Comparison of ENCODE assay signal across 21 cellular contexts in the genomic region with DNA sequence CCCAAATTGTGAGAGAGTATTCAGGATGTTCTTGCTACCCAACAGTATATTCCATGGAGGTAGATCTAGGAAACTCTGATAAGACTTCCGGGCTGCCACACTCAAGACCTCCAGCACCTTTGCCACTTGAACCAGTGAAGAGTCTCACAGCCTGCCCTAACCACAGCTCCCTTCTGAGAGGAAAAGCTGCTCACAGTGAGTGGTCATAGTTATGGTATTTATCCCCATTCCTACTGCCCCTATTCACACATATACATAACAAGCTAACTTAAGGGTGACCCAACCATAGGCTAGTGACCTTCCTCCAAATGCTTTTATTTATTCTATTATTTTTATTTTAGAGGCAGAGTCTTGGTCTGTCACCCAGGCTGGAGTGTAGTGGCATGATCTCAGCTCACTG.
"Had no signal": no experiment of that assay in that cellular context is flagged by ENCODE, and none has a peak within 500 bp of the region (broad histone marks: within the 10 kb centered on the region; RNA-seq: fewer than 3 reads in every experiment).

No MANE protein-coding gene starts in this region.

- H3K4me3 ChIP-seq: breast epithelium, SK-N-MC had no signal

- H3K4me3 Mint-ChIP-seq: activated CD4-positive, alpha-beta T cell treated with anti-CD3 and anti-CD28 coated beads for 36 hours; activated CD8-positive, alpha-beta T cell treated with anti-CD3 and anti-CD28 coated beads, Interleukin-2, amount 10 ng/mL, durations not matched to agents 7 days and 5 days; activated naive CD8-positive, alpha-beta T cell treated with anti-CD3 and anti-CD28 coated beads, Interleukin-2, amount 10 ng/mL, durations not matched to agents 7 days and 5 days; T-cell had no signal

- H3K27ac Mint-ChIP-seq: activated CD4-positive, alpha-beta T cell treated with anti-CD3 and anti-CD28 coated beads for 36 hours; activated CD8-positive, alpha-beta T cell treated with anti-CD3 and anti-CD28 coated beads, Interleukin-2, amount 10 ng/mL, durations not matched to agents 7 days and 5 days; activated naive CD8-positive, alpha-beta T cell treated with anti-CD3 and anti-CD28 coated beads, Interleukin-2, amount 10 ng/mL, durations not matched to agents 7 days and 5 days; T-cell had no signal

- H3K27me3 Mint-ChIP-seq: activated CD4-positive, alpha-beta T cell treated with anti-CD3 and anti-CD28 coated beads for 36 hours; T-cell had no signal

- H3K36me3 Mint-ChIP-seq: T-cell had no signal

- H3K36me3 ChIP-seq: breast epithelium had no signal

- H3K4me1 Mint-ChIP-seq: activated naive CD8-positive, alpha-beta T cell treated with anti-CD3 and anti-CD28 coated beads, Interleukin-2, amount 10 ng/mL, durations not matched to agents 7 days and 5 days had no signal

- H3K27me3 ChIP-seq: breast epithelium had no signal

- DNase-seq: activated CD4-positive, alpha-beta T cell treated with anti-CD3 and anti-CD28 coated beads for 36 hours; activated CD8-positive, alpha-beta memory T cell treated with anti-CD3 and anti-CD28 coated beads, Interleukin-2, amount 50 U/mL, for 48 hours; activated CD8-positive, alpha-beta T cell treated with anti-CD3 and anti-CD28 coated beads, Interleukin-2, amount 10 ng/mL, durations not matched to agents 7 days and 5 days; activated naive CD4-positive, alpha-beta T cell treated with anti-CD3 and anti-CD28 coated beads, Interleukin-2, amount 50 U/mL, for 16 hours; activated naive CD8-positive, alpha-beta T cell treated with anti-CD3 and anti-CD28 coated beads, Interleukin-2, amount 10 ng/mL, durations not matched to agents 7 days and 5 days; activated T-cell treated with anti-CD3 and anti-CD28 coated beads, Interleukin-2, amount 50 U/mL, for 1 hour; aorta; caudate nucleus; MM.1S; NCI-H1105; NCI-H1436; NCI-H1694 treated with DMSO at 0.1 percent for 48 hours; NCI-H2029 treated with DMSO at 0.1 percent for 48 hours; NCI-H510A treated with DMSO at 0.1 percent for 48 hours; NCI-H69; NK-92 treated with Interleukin-12 subunit alpha and Interleukin-12 subunit beta, amount 100 ng/mL, for 24 hours; OCI-M1; RPMI8226; T-cell had no signal
